ENCODE assay signal across 28 cellular contexts in the genomic region with DNA sequence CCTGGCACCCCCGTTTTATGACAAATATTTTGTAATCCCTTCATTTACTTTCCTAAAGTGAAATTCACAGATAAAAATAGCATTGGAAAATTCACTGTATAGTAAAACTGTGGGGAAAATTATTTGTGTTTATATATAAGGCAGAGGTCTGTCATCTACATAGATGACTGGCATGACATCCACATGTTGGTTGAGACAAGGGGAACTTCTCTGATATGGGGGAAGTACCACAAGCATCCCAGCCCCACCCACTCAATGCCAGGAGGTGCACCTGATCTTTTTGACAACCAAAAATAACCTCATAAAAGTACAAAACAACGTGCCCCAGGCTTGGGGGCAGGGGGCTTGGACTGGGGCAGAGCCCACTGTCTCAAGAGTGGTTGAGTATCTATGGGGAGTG.
"Had no signal": no experiment of that assay in that cellular context is flagged by ENCODE, and none has a peak within 500 bp of the region (broad histone marks: within the 10 kb centered on the region; RNA-seq: fewer than 3 reads in every experiment).

No MANE protein-coding gene starts in this region.

- H3K9me3 ChIP-seq: pancreas, prostate gland, testis had no signal

- H3K4me1 ChIP-seq: gastrocnemius medialis, prostate gland, testis, uterus had no signal

- H3K4me3 Mint-ChIP-seq: activated CD4-positive, alpha-beta T cell treated with anti-CD3 and anti-CD28 coated beads, Interleukin-2, amount 10 ng/mL, durations not matched to agents 7 days and 5 days; activated CD8-positive, alpha-beta T cell treated with anti-CD3 and anti-CD28 coated beads for 36 hours; activated naive CD4-positive, alpha-beta T cell treated with anti-CD3 and anti-CD28 coated beads, Interleukin-2, amount 50 U/mL, for 24 hours; central memory CD8-positive, alpha-beta T cell; mesothelial cell of epicardium; naive thymus-derived CD8-positive, alpha-beta T cell; neural crest cell had no signal

- H3K36me3 Mint-ChIP-seq: mesothelial cell of epicardium had no signal

- ATAC-seq: activated CD8-positive, alpha-beta T cell treated with anti-CD3 and anti-CD28 coated beads for 36 hours; gastrocnemius medialis; naive thymus-derived CD8-positive, alpha-beta T cell had no signal

- H3K4me3 ChIP-seq: gastrocnemius medialis, pancreas, prostate gland, smooth muscle cell, testis, uterus had no signal

- H3K27ac Mint-ChIP-seq: activated CD4-positive, alpha-beta T cell treated with anti-CD3 and anti-CD28 coated beads, Interleukin-2, amount 10 ng/mL, durations not matched to agents 7 days and 5 days; activated CD8-positive, alpha-beta T cell treated with anti-CD3 and anti-CD28 coated beads for 36 hours; activated naive CD4-positive, alpha-beta T cell treated with anti-CD3 and anti-CD28 coated beads, Interleukin-2, amount 50 U/mL, for 24 hours; activated T-helper 2 cell treated with anti-CD3 and anti-CD28 coated beads, Interferon-gamma antibody, Interleukin-2, Interleukin-4, amounts not matched to agents 10 μg/mL and 5 μg/mL and 100 μg/mL, durations not matched to agents 14 hours and 24 hours and 36 hours; mesothelial cell of epicardium; naive thymus-derived CD8-positive, alpha-beta T cell had no signal

- H3K27ac ChIP-seq: epithelial cell of prostate, gastrocnemius medialis, pancreas, prostate gland, testis, uterus had no signal

- H3K27me3 ChIP-seq: pancreas, testis, uterus had no signal

- H3K4me1 Mint-ChIP-seq: activated CD4-positive, alpha-beta T cell treated with anti-CD3 and anti-CD28 coated beads, Interleukin-2, amount 10 ng/mL, durations not matched to agents 7 days and 5 days; activated naive CD4-positive, alpha-beta T cell treated with anti-CD3 and anti-CD28 coated beads, Interleukin-2, amount 50 U/mL, for 24 hours; central memory CD8-positive, alpha-beta T cell; mesothelial cell of epicardium; neural crest cell had no signal

- H3K36me3 ChIP-seq: gastrocnemius medialis, pancreas, prostate gland, uterus had no signal

- DNase-seq: activated CD4-positive, alpha-beta T cell treated with anti-CD3 and anti-CD28 coated beads for 1 hour; activated CD4-positive, alpha-beta T cell treated with anti-CD3 and anti-CD28 coated beads, Interleukin-2, amount 10 ng/mL, durations not matched to agents 7 days and 5 days; activated CD8-positive, alpha-beta T cell treated with anti-CD3 and anti-CD28 coated beads for 36 hours; activated T-cell treated with anti-CD3 and anti-CD28 coated beads, Interleukin-2, amount 50 U/mL, for 48 hours; dermis blood vessel endothelial cell; effector CD4-positive, alpha-beta T cell; gastrocnemius medialis; glutamatergic neuron; left colon; mammary epithelial cell; naive thymus-derived CD8-positive, alpha-beta T cell; nucleus accumbens; pancreas; stimulated activated CD4-positive, alpha-beta T cell treated with anti-CD3 and anti-CD28 coated beads, Interleukin-1b, Interleukin-23, amount 100 ng/mL, for 48 hours; stimulated activated CD4-positive, alpha-beta T cell treated with anti-CD3 and anti-CD28 coated beads, Interleukin-4, amount 100 ng/mL, for 4 hours; stimulated activated CD8-positive, alpha-beta memory T cell treated with anti-CD3 and anti-CD28 coated beads, Interleukin-4, amount 100 ng/mL, for 48 hours; stimulated activated naive CD4-positive, alpha-beta T cell; testis; trophoblast cell; uterus had no signal
